ENCODE assay signal across 21 cellular contexts in the genomic region with DNA sequence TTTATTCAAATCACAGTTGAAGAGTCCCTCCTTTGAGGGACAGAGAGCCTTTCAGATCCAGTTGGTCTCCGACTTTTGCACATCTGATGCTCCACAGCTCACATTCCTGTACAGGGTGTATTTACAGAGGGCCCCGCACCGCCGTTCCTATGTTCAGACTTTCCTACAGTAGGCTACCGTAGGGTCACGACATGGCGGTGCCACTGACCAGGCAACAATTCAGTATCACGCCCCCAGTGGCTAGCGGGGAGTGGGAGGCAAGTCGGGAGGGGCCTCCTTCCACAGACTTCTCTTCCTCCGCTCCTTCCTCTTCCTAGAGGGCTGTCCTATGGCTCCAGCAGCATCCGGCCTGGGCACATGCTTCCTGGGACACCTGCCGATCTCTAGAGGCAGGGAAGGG. TPM values are rescaled to one million over a fixed set of nuclear protein-coding genes. Genes with fewer than 3 reads are reported as not detected.
DNase-seq lines count a peak whose midpoint lies in the region; ATAC-seq, FAIRE-seq and TF ChIP-seq lines count a peak whose summit lies in the region.
"Had no signal": no experiment of that assay in that cellular context is flagged by ENCODE, and none has a peak within 500 bp of the region (broad histone marks: within the 10 kb centered on the region; RNA-seq: fewer than 3 reads in every experiment).

No MANE protein-coding gene starts in this region.

- no peak overlapping the region for H3K27ac ChIP-seq in H1 (ENCODE audit: low read depth, low read length)
- H3K27ac ChIP-seq: BLaER1 treated with 17β-estradiol and CSF1 and Interleukin-3, amounts not matched to agents 10 nM and 100 nM; C4-2B had no signal

- 0 out of 7 replicates have a peak, but pooled peaks cover 0 to 4% (median 0%) of the 10 kb centered on the region in 4 experiments for H3K27me3 ChIP-seq in H1 (replicated peaks in 1 of 4; ENCODE audit: control insufficient read depth in 3 of 4, extremely low read depth in 1 of 4, insufficient read depth in 3 of 4, low read length in 3 of 4)
- H3K27me3 ChIP-seq: BLaER1 treated with 17β-estradiol and CSF1 and Interleukin-3, amounts not matched to agents 10 nM and 100 nM had no signal

- intact Hi-C loops in sciatic nerve (cut with DNase I) = loop anchor here (5.0 kb wide), 1 partner anchor 1074 kb away; no protein-coding TSS in a partner anchor

- no peak overlapping the region for H3K9ac ChIP-seq in H1 (replicated peaks in 1 of 4; ENCODE audit: extremely low read depth in 1 of 4, low read depth in 3 of 4, low read length in 3 of 4)
- H3K9ac ChIP-seq: BLaER1 treated with 17β-estradiol and CSF1 and Interleukin-3, amounts not matched to agents 10 nM and 100 nM had no signal

- no peak overlapping the region for H3K4me2 ChIP-seq in H1 (ENCODE audit: insufficient read depth in 1 of 2, low read depth in 2 of 2, low read length in 2 of 2)

- H3K79me1 ChIP-seq in H1 (ENCODE audit: low read depth, low read length) = no peaks in the 10 kb centered on the region

- no peak overlapping the region for H4K8ac ChIP-seq in H1 (ENCODE audit: extremely low read depth, insufficient read depth, low read length)

- H2BK12ac ChIP-seq in H1 (ENCODE audit: low read depth, low read length) = no peak overlapping the region

- no peaks in the 10 kb centered on the region for H4K20me1 ChIP-seq in H1 (replicated peaks in 1 of 2; ENCODE audit: control insufficient read depth in 1 of 2, insufficient read depth in 2 of 2, low read length in 2 of 2)
- H4K20me1 ChIP-seq: BLaER1 treated with 17β-estradiol and CSF1 and Interleukin-3, amounts not matched to agents 10 nM and 100 nM had no signal

- no peak overlapping the region for H2BK120ac ChIP-seq in H1 (replicated peaks; ENCODE audit: low read depth, low read length)

- H3K36me3 ChIP-seq in H1 (ENCODE audit: control insufficient read depth in 2 of 4, insufficient read depth in 4 of 4, low read length in 3 of 4) = no peaks in the 10 kb centered on the region
- H3K36me3 ChIP-seq: BLaER1 treated with 17β-estradiol and CSF1 and Interleukin-3, amounts not matched to agents 10 nM and 100 nM had no signal

- peak overlapping the region; percentile 15; the same call in 1 of the 2 replicates for H2AK5ac ChIP-seq in H1 (ENCODE audit: low read depth, low read length)

- no peak for FAIRE-seq in H1 (lab: Jason Lieb, UNC)
- FAIRE-seq: A549, D721Med, G401.6, GM12891, GM19239 had no signal

- H4K91ac ChIP-seq in H1 (replicated peaks; ENCODE audit: insufficient read length, low read length) = no peak overlapping the region

- CTCF ChIA-PET in H1 (lab: Charles Lee; ENCODE audit: partially characterized antibody) = interaction anchor here (0.8 to 28.3 kb wide), 22 partner anchors 8 to 392 kb away, joined by 3 to 531 read pairs (median 7); a partner anchor contains a TSS

- H3K18ac ChIP-seq in H1 (ENCODE audit: extremely low read depth, low read length) = no peak overlapping the region

- 91% methylated on average over 12 of the region's 13 CpGs; no CpG with 5 or more reads in 1 of the 2 experiments for WGBS in H1 (ENCODE audit: extremely low coverage in 1 of 2, insufficient coverage in 1 of 2, insufficient read length in 1 of 2, insufficient replicate concordance in 2 of 2, low coverage in 1 of 2, low lambda C conversion rate in 2 of 2, missing lambda C conversion rate in 1 of 2), 2 experiments

- no peak for TF ChIP-seq EP300 in H1 (IDR thresholded peaks at IDR 0.05; ENCODE audit: borderline replicate concordance in 1 of 2, low read depth in 2 of 2, low read length in 2 of 2)

- H3K23me2 ChIP-seq in H1 (ENCODE audit: low read depth, low read length) = no peaks in the 10 kb centered on the region

- H3K56ac ChIP-seq in H1 (replicated peaks; ENCODE audit: insufficient read length, low read depth, low read length) = no peak overlapping the region

- H4K5ac ChIP-seq in H1 (ENCODE audit: insufficient read length, low read depth, low read length) = no peak overlapping the region

- H3K23ac ChIP-seq in H1 (ENCODE audit: insufficient read length) = no peak overlapping the region

- POLR2A ChIA-PET in H1 (lab: Charles Lee; ENCODE audit: partially characterized antibody) = interaction anchor here (1.3 kb wide), 2 partner anchors 32 to 41 kb away, joined by 3 to 4 read pairs; a partner anchor contains a TSS

- no peak overlapping the region for H3K4me3 ChIP-seq in H1 (ENCODE audit: extremely low read depth in 1 of 4, insufficient read depth in 2 of 4, low read depth in 3 of 4, low read length in 4 of 4)
- H3K4me3 ChIP-seq: A549; BLaER1 treated with 17β-estradiol and CSF1 and Interleukin-3, amounts not matched to agents 10 nM and 100 nM had no signal

- no peak for TF ChIP-seq POLR2A in H1 (IDR thresholded peaks at IDR 0.05; ENCODE audit: control extremely low read depth in 1 of 2, low read depth in 2 of 2, low read length in 2 of 2)

- peaks cover 0 to 2% (median 0%) of the 10 kb centered on the region in 4 experiments; a peak in 2 of 7 replicates for H3K4me1 ChIP-seq in H1 (replicated peaks in 1 of 4; ENCODE audit: control insufficient read depth in 3 of 4, insufficient read depth in 4 of 4, low read length in 3 of 4)
- H3K4me1 ChIP-seq: A549, Caco-2 had no signal

- DNase-seq in H1 (ENCODE audit: low read depth in 1 of 2, low spot score in 2 of 2) (no peak), mesenteric fat pad (ENCODE audit: low spot score) (peak; percentile 51), sciatic nerve (ENCODE audit: low spot score) (peak; percentile 36), NOMO-1 treated with dmso at 0.1 percent for 144 hours (lab: John Stamatoyannopoulos, UW; ENCODE audit: unreplicated experiment) (no peak), NCI-H82 treated with DMSO at 0.1 percent for 48 hours (lab: John Stamatoyannopoulos, UW; ENCODE audit: unreplicated experiment) (no peak)
- DNase-seq in activated CD4-positive, alpha-beta T cell treated with anti-CD3 and anti-CD28 coated beads, Interleukin-2, amount 50 U/mL, for 4 hours = no peak
- DNase-seq: 8988T; AML-193; Caco-2; Calu3; CD4-positive, alpha-beta T cell; CD8-positive, alpha-beta T cell; DMS79 treated with DMSO at 0.1 percent for 48 hours; GF-D8 had no signal

- no peak overlapping the region; the same call in 1 of the 2 replicates for H2BK5ac ChIP-seq in H1 (ENCODE audit: low read depth, low read length)

- no peak overlapping the region for H3K14ac ChIP-seq in H1 (ENCODE audit: insufficient read length)

- no peak for ATAC-seq in sciatic nerve
- ATAC-seq: CD8-positive, alpha-beta T cell had no signal

- H3K4ac ChIP-seq in H1 (replicated peaks; ENCODE audit: insufficient read length, low read depth, low read length) = no peak overlapping the region

- no peaks in the 10 kb centered on the region for H3K79me2 ChIP-seq in H1 (ENCODE audit: control insufficient read depth in 1 of 2, insufficient read depth in 2 of 2, low read length in 2 of 2)

- H2BK20ac ChIP-seq in H1 (ENCODE audit: low read length) = no peak overlapping the region

- no peaks in the 10 kb centered on the region for H3K9me3 ChIP-seq in H1 (ENCODE audit: insufficient read depth in 2 of 2, low read depth in 1 of 2, low read length in 1 of 2)
- H3K9me3 ChIP-seq: A549; BLaER1 treated with 17β-estradiol and CSF1 and Interleukin-3, amounts not matched to agents 10 nM and 100 nM; Caco-2 had no signal

- no peak overlapping the region for H2AFZ ChIP-seq in H1 (ENCODE audit: low read length)

- no peak for TF ChIP-seq RAD21 in H1 (IDR thresholded peaks at IDR 0.05 in 1 of 2, conservative IDR thresholded peaks at IDR 0.05 in 1 of 2; ENCODE audit: low read depth in 2 of 2, low read length in 2 of 2)

- no peak for TF ChIP-seq CTCF in H1 (IDR thresholded peaks at IDR 0.05; ENCODE audit: control extremely low read depth in 1 of 3, insufficient read depth in 1 of 3, low read depth in 1 of 3, low read length in 3 of 3)

- H2BK15ac ChIP-seq in H1 (ENCODE audit: low read length) = no peak overlapping the region

TF ChIP-seq in H1, 55 proteins besides CTCF, POLR2A, EP300 and RAD21 (continues in another document):
- TF ChIP-seq SP1 (IDR thresholded peaks at IDR 0.05; ENCODE audit: low read depth, low read length) (no peak), CHD1 (IDR thresholded peaks at IDR 0.05; ENCODE audit: low read depth, low read length) (no peak), JUN (IDR thresholded peaks at IDR 0.05; ENCODE audit: low read depth, low read length) (no peak), BRCA1 (IDR thresholded peaks at IDR 0.05; ENCODE audit: low read depth, low read length) (no peak), TAF1 (IDR thresholded peaks at IDR 0.05; ENCODE audit: low read depth, low read length) (no peak), MAFK (IDR thresholded peaks at IDR 0.05; ENCODE audit: low read depth, low read length) (no peak), BACH1 (IDR thresholded peaks at IDR 0.05; ENCODE audit: low read length) (no peak), YY1 (IDR thresholded peaks at IDR 0.05; ENCODE audit: low read depth, low read length) (no peak), TBP (IDR thresholded peaks at IDR 0.05; ENCODE audit: low read depth, low read length) (no peak), EGR1 (IDR thresholded peaks at IDR 0.05; ENCODE audit: borderline replicate concordance, low read depth, low read length) (no peak), SIN3A (conservative IDR thresholded peaks at IDR 0.05 in 1 of 2, IDR thresholded peaks at IDR 0.05 in 1 of 2; ENCODE audit: low read depth in 1 of 2, low read length in 2 of 2) (no peak)
- TF ChIP-seq, protein P1, sequence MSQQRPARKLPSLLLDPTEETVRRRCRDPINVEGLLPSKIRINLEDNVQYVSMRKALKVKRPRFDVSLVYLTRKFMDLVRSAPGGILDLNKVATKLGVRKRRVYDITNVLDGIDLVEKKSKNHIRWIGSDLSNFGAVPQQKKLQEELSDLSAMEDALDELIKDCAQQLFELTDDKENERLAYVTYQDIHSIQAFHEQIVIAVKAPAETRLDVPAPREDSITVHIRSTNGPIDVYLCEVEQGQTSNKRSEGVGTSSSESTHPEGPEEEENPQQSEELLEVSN (IDR thresholded peaks at IDR 0.05) = no peak
- TF ChIP-seq, protein P2, sequence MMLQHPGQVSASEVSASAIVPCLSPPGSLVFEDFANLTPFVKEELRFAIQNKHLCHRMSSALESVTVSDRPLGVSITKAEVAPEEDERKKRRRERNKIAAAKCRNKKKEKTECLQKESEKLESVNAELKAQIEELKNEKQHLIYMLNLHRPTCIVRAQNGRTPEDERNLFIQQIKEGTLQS (IDR thresholded peaks at IDR 0.05; ENCODE audit: insufficient read depth, low read depth, low read length) = no peak

RNA-seq across cellular contexts. Expression of a gene that starts 40.6 kb away (rescaled TPM):
- 0.21 TPM in 1 of 2 replicates, not detected in the other for total RNA-seq in H1 (2021; fragmentation: NEBNext Ultra II Directional; extraction: Animal tissue kit (Norgen Biotek cat#: 25700))
- polyA plus RNA-seq in H1 (2011; rRNA removed) = 0.33 and 0.77 TPM in 2 replicates
- 0.54 TPM for polyA plus RNA-seq in H1 (2011; cell fraction: cytosol; rRNA removed)
- 1.5 TPM for polyA plus RNA-seq in H1 (2011; cell fraction: nucleus; rRNA removed)
- 0.46 to 1.9 TPM (median 1.0 TPM) in 4 replicates for polyA plus RNA-seq in H1 (2012, experiment 1 of 2)
- 0.09 TPM for polyA plus RNA-seq in H1 (2012, experiment 2 of 2)
- 0.20 TPM for polyA plus RNA-seq in H1 (2013, experiment 1 of 2)
- polyA plus RNA-seq in H1 (2013, experiment 2 of 2) = 0.50 TPM
- 0.80 TPM in 1 of 2 replicates, not detected in the other for polyA minus RNA-seq in H1 (2011; rRNA and poly(A)+ RNA removed)
- polyA minus RNA-seq in H1 (2011; cell fraction: cytosol; rRNA and poly(A)+ RNA removed) = not detected
- 0.30 TPM for polyA minus RNA-seq in H1 (2011; cell fraction: nucleus; rRNA and poly(A)+ RNA removed)
- total RNA-seq in mesenteric fat pad = 0.45 TPM
- 1.2 TPM for total RNA-seq in sciatic nerve
- total RNA-seq: Caco-2; CD4-positive, alpha-beta T cell; CD8-positive, alpha-beta T cell had no signal

Comparison
In these comparisons a context has a peak if more than half of its experiments do, and no peak if none do; other contexts are left out.
1. DNase-seq: peak in mesenteric fat pad (single experiment) and sciatic nerve (single experiment); none in H1 (0 of 2), activated CD4-positive, alpha-beta T cell treated with anti-CD3 and anti-CD28 coated beads, Interleukin-2, amount 50 U/mL, for 4 hours (0 of 2), NOMO-1 treated with dmso at 0.1 percent for 144 hours (single experiment) and NCI-H82 treated with DMSO at 0.1 percent for 48 hours (single experiment).